In genomic region chr12:53701518-53702264, GRCh38 we compare ENCODE assay signal across 9 cellular contexts. TPM values are rescaled to one million over a fixed set of nuclear protein-coding genes. Genes with fewer than 3 reads are reported as not detected.
DNase-seq lines count a peak whose midpoint lies in the region; ATAC-seq and TF ChIP-seq lines count a peak whose summit lies in the region.
"Had no signal": no experiment of that assay in that cellular context is flagged by ENCODE, and none has a peak within 500 bp of the region (broad histone marks: within the 10 kb centered on the region; RNA-seq: fewer than 3 reads in every experiment).

No MANE protein-coding gene starts in this region.

- POLR2A ChIA-PET in RWPE1 (lab: Yijun Ruan, JAX; ENCODE audit: low non-redundant PET), result no interaction called here

- H3K27ac ChIP-seq in RWPE1 (no peak overlapping the region), testis (no peak overlapping the region)

- ATAC-seq in omental fat pad (ENCODE audit: low FRiP score), result peak; percentile 70
- no peak for ATAC-seq in GM19324 (IDR thresholded peaks at IDR 0.05; ENCODE audit: low FRiP score, unreplicated experiment)

- no peak for TF ChIP-seq POLR2A in testis (IDR thresholded peaks at IDR 0.05)

- no peaks in the 10 kb centered on the region for H3K27me3 ChIP-seq in testis

- no peaks in the 10 kb centered on the region for H3K9me3 Mint-ChIP-seq in activated T-helper 2 cell treated with anti-CD3 and anti-CD28 coated beads, Interferon-gamma antibody, Interleukin-2, Interleukin-4, amounts not matched to agents 10 μg/mL and 5 μg/mL and 100 μg/mL, durations not matched to agents 14 hours and 24 hours and 36 hours

- H3K4me1 Mint-ChIP-seq in activated T-helper 2 cell treated with anti-CD3 and anti-CD28 coated beads, Interferon-gamma antibody, Interleukin-2, Interleukin-4, amounts not matched to agents 10 μg/mL and 5 μg/mL and 100 μg/mL, durations not matched to agents 14 hours and 24 hours and 36 hours (ENCODE audit: low read depth), result peaks cover 7% of the 10 kb centered on the region

- H3K36me3 Mint-ChIP-seq in activated T-helper 2 cell treated with anti-CD3 and anti-CD28 coated beads, Interferon-gamma antibody, Interleukin-2, Interleukin-4, amounts not matched to agents 10 μg/mL and 5 μg/mL and 100 μg/mL, durations not matched to agents 14 hours and 24 hours and 36 hours (ENCODE audit: low read depth), result no peaks in the 10 kb centered on the region

- H3K27ac Mint-ChIP-seq in activated T-helper 2 cell treated with anti-CD3 and anti-CD28 coated beads, Interferon-gamma antibody, Interleukin-2, Interleukin-4, amounts not matched to agents 10 μg/mL and 5 μg/mL and 100 μg/mL, durations not matched to agents 14 hours and 24 hours and 36 hours, result no peak overlapping the region

- H3K36me3 ChIP-seq in testis (ENCODE audit: low read depth, missing control alignments), result no peaks in the 10 kb centered on the region

- peaks cover 78% of the 10 kb centered on the region for H3K27me3 Mint-ChIP-seq in activated T-helper 2 cell treated with anti-CD3 and anti-CD28 coated beads, Interferon-gamma antibody, Interleukin-2, Interleukin-4, amounts not matched to agents 10 μg/mL and 5 μg/mL and 100 μg/mL, durations not matched to agents 14 hours and 24 hours and 36 hours (ENCODE audit: low read depth)

- no peak overlapping the region for H3K4me3 Mint-ChIP-seq in activated T-helper 2 cell treated with anti-CD3 and anti-CD28 coated beads, Interferon-gamma antibody, Interleukin-2, Interleukin-4, amounts not matched to agents 10 μg/mL and 5 μg/mL and 100 μg/mL, durations not matched to agents 14 hours and 24 hours and 36 hours (ENCODE audit: low read depth)

- H3K9me3 ChIP-seq in testis, result no peaks in the 10 kb centered on the region

- TF ChIP-seq CTCF in GM12873 (IDR thresholded peaks at IDR 0.05; ENCODE audit: insufficient read depth, low read depth, low read length, missing control alignments), result peak; percentile 98
- TF ChIP-seq CTCF in RWPE1 (conservative IDR thresholded peaks at IDR 0.05; ENCODE audit: low read depth), result peak; percentile 87
- TF ChIP-seq CTCF in fibroblast of villous mesenchyme (IDR thresholded peaks at IDR 0.05; ENCODE audit: insufficient read depth, low read depth, low read length), result peak; percentile 86
- peak in 1 of 3 donors; percentile 64 for TF ChIP-seq CTCF in omental fat pad (IDR thresholded peaks at IDR 0.05)
- peak; percentile 72 to 83 (median 82) for TF ChIP-seq CTCF in testis (IDR thresholded peaks at IDR 0.05)

- no peak overlapping the region for H3K4me3 ChIP-seq in Jurkat, Clone E6-1 (ENCODE audit: low read length)
- H3K4me3 ChIP-seq in fibroblast of villous mesenchyme (ENCODE audit: low read depth, low read length) (no peak overlapping the region), testis (no peak overlapping the region)

- WGBS in testis, 2 donors, result 20 to 32% methylated on average over 8 of the region's 8 CpGs

- peak; percentile 37 for DNase-seq in Jurkat, Clone E6-1 (ENCODE audit: low read depth, low spot score)
- DNase-seq in RWPE1 (ENCODE audit: low spot score) (peak; percentile 73), fibroblast of villous mesenchyme (ENCODE audit: low read depth) (peak; percentile 73), omental fat pad (ENCODE audit: low spot score) (peak; percentile 69), testis (peak; percentile 87)
- peak; percentile 49 for DNase-seq in activated T-helper 2 cell treated with anti-CD3 and anti-CD28 coated beads, Interferon-gamma antibody, Interleukin-2, Interleukin-4, amounts not matched to agents 10 μg/mL and 5 μg/mL and 100 μg/mL, durations not matched to agents 14 hours and 24 hours and 36 hours (ENCODE audit: low spot score)

- CTCF ChIA-PET in RWPE1 (lab: Yijun Ruan, JAX), result interaction anchor here (0.6 to 2.6 kb wide), 8 partner anchors 13 to 315 kb away, joined by 3 to 68 read pairs (median 3); partner anchors contain the start of gene CALCOCO1

- H3K4me1 ChIP-seq in testis, result no peaks in the 10 kb centered on the region

- intact Hi-C loops in activated T-helper 2 cell treated with anti-CD3 and anti-CD28 coated beads, Interferon-gamma antibody, Interleukin-2, Interleukin-4, amounts not matched to agents 10 μg/mL and 5 μg/mL and 100 μg/mL, durations not matched to agents 14 hours and 24 hours and 36 hours (cut with micrococcal nuclease), result loop anchor here (1.0 kb wide), 1 partner anchor 45 kb away; no protein-coding TSS in a partner anchor
- intact Hi-C loops in testis (cut with DNase I; ENCODE audit: low total_unique reads), result loop anchor here (5.0 kb wide), 1 partner anchor 41 kb away; no protein-coding TSS in a partner anchor

RNA-seq across cellular contexts. Expression of gene CALCOCO1, which starts 25.6 kb away (rescaled TPM):
- polyA plus RNA-seq in Jurkat, Clone E6-1 (2012; ENCODE audit: insufficient read depth, insufficient read length), result 32.7 TPM
- 19.8 and 22.4 TPM in 2 replicates for total RNA-seq in activated T-helper 2 cell treated with anti-CD3 and anti-CD28 coated beads, Interferon-gamma antibody, Interleukin-2, Interleukin-4, amounts not matched to agents 10 μg/mL and 5 μg/mL and 100 μg/mL, durations not matched to agents 14 hours and 24 hours and 36 hours
- total RNA-seq in fibroblast of villous mesenchyme, result 78.2 and 84.4 TPM in 2 replicates
- 100 to 1,000 TPM; 183 to 262 (median 242) TPM for total RNA-seq in omental fat pad
- total RNA-seq in testis, result 100 to 1,000 TPM; 120 to 167 TPM
- polyA plus RNA-seq in testis (ENCODE audit: insufficient read depth, low read depth, low replicate concordance), result 121 TPM

RNA-seq across cellular contexts. Expression of gene ATP5MC2, which starts 25.8 kb away (rescaled TPM):
- polyA plus RNA-seq in Jurkat, Clone E6-1 (2012; ENCODE audit: insufficient read depth, insufficient read length), result 757 TPM
- total RNA-seq in activated T-helper 2 cell treated with anti-CD3 and anti-CD28 coated beads, Interferon-gamma antibody, Interleukin-2, Interleukin-4, amounts not matched to agents 10 μg/mL and 5 μg/mL and 100 μg/mL, durations not matched to agents 14 hours and 24 hours and 36 hours, result 433 and 438 TPM in 2 replicates
- 70.8 and 72.2 TPM in 2 replicates for total RNA-seq in fibroblast of villous mesenchyme
- 100 to 1,000 TPM; 194 to 295 (median 245) TPM for total RNA-seq in omental fat pad
- 100 to 1,000 TPM; 201 to 304 TPM for total RNA-seq in testis
- polyA plus RNA-seq in testis (ENCODE audit: insufficient read depth, low read depth, low replicate concordance), result 316 TPM

RNA-seq across cellular contexts. Expression of gene CISTR, which starts 50.1 kb away (rescaled TPM):
- polyA plus RNA-seq in Jurkat, Clone E6-1 (2012; ENCODE audit: insufficient read depth, insufficient read length), result not detected
- not detected in 2 replicates for total RNA-seq in activated T-helper 2 cell treated with anti-CD3 and anti-CD28 coated beads, Interferon-gamma antibody, Interleukin-2, Interleukin-4, amounts not matched to agents 10 μg/mL and 5 μg/mL and 100 μg/mL, durations not matched to agents 14 hours and 24 hours and 36 hours
- total RNA-seq in fibroblast of villous mesenchyme, result not detected in 2 replicates
- not detected for total RNA-seq in omental fat pad
- total RNA-seq in testis, result not detected
- polyA plus RNA-seq in testis (ENCODE audit: insufficient read depth, low read depth, low replicate concordance), result not detected
- total RNA-seq: mononuclear cell had no signal

Comparison
In these comparisons a context has a peak if more than half of its experiments do, and no peak if none do; other contexts are left out.
1. DNase-seq: peak in every context shown above with its lines; median percentile 87 in testis; 73 in RWPE1; 73 in fibroblast of villous mesenchyme; 69 in omental fat pad; 49 in activated T-helper 2 cell treated with anti-CD3 and anti-CD28 coated beads, Interferon-gamma antibody, Interleukin-2, Interleukin-4, amounts not matched to agents 10 μg/mL and 5 μg/mL and 100 μg/mL, durations not matched to agents 14 hours and 24 hours and 36 hours; 37 in Jurkat, Clone E6-1.